ENCODE assay signal across 9 cellular contexts in genomic region chr1:197356723-197357533, GRCh38.
DNase-seq lines count a peak whose midpoint lies in the region; ATAC-seq and TF ChIP-seq lines count a peak whose summit lies in the region.
"Had no signal": no experiment of that assay in that cellular context is flagged by ENCODE, and none has a peak within 500 bp of the region (broad histone marks: within the 10 kb centered on the region; RNA-seq: fewer than 3 reads in every experiment).

No MANE protein-coding gene starts in this region.

- no peaks in the 10 kb centered on the region for H3K36me3 ChIP-seq in lung (ENCODE audit: control insufficient read depth in 2 of 2, insufficient read depth in 2 of 2, low read length in 2 of 2)
- H3K36me3 ChIP-seq: BLaER1 had no signal

- no peaks in the 10 kb centered on the region for H3K9me3 ChIP-seq in lung (ENCODE audit: control insufficient read depth in 2 of 2, insufficient read depth in 1 of 2, low read length in 1 of 2)

- WGBS in lung, 2 donors, result 59 to 77% methylated on average over 5 of the region's 5 CpGs

- H3K4me1 ChIP-seq in lung (ENCODE audit: control insufficient read depth in 2 of 2, insufficient read depth in 2 of 2, low read length in 2 of 2), result no peaks in the 10 kb centered on the region
- H3K4me1 ChIP-seq: BLaER1 had no signal

- H3K4me3 ChIP-seq in lung, result no peak overlapping the region
- H3K4me3 ChIP-seq: BLaER1 had no signal

- no peaks in the 10 kb centered on the region for H3K27me3 ChIP-seq in lung (ENCODE audit: control insufficient read depth, insufficient read depth)
- H3K27me3 ChIP-seq: BLaER1 had no signal

- H3K27ac ChIP-seq in lung (ENCODE audit: low read depth in 1 of 2, low read length in 1 of 2), result no peak overlapping the region
- H3K27ac ChIP-seq: BLaER1 had no signal

- peak; percentile 10 to 80 (median 48) for DNase-seq in NCI-H1417 (lab: John Stamatoyannopoulos, UW)
- no peak for DNase-seq in NCI-H1417 treated with DMSO at 0.1 percent for 48 hours (lab: John Stamatoyannopoulos, UW)
- DNase-seq in KBM-7, result peak; percentile 57
- DNase-seq in RPMI7951 (ENCODE audit: low read depth), result peak; percentile 46
- peak; percentile 24 to 61 for DNase-seq in dermis microvascular lymphatic vessel endothelial cell (ENCODE audit: low read depth in 2 of 2)
- DNase-seq in lung (ENCODE audit: low spot score), result no peak

- peak; percentile 69 for ATAC-seq in GM21515 (IDR thresholded peaks at IDR 0.05; ENCODE audit: unreplicated experiment)
- ATAC-seq in lung (ENCODE audit: insufficient read depth, low FRiP score), result peak; percentile 70
- no peak for ATAC-seq in GM21717 (IDR thresholded peaks at IDR 0.05; ENCODE audit: unreplicated experiment)

- peak; percentile 25 for TF ChIP-seq CTCF in lung (IDR thresholded peaks at IDR 0.05; ENCODE audit: control extremely low read depth, extremely low read depth)

- in situ Hi-C loops in KBM-7 (cut with MboI; ENCODE audit: low pct_unique_long_range_greater_than_20kb, low sequenced_read_pairs), result no loop called here

Comparison
In these comparisons a context has a peak if more than half of its experiments do, and no peak if none do; other contexts are left out.
1. DNase-seq: peak in NCI-H1417 (3 of 3), KBM-7 (single experiment), RPMI7951 (single experiment) and dermis microvascular lymphatic vessel endothelial cell (2 of 2); none in NCI-H1417 treated with DMSO at 0.1 percent for 48 hours (single experiment) and lung (single experiment).